In genomic region chr9:114462791-114463190, GRCh38 we compare ENCODE assay signal across 23 cellular contexts. TPM values are rescaled to one million over a fixed set of nuclear protein-coding genes. Genes with fewer than 3 reads are reported as not detected.
DNase-seq lines count a peak whose midpoint lies in the region; ATAC-seq, FAIRE-seq and TF ChIP-seq lines count a peak whose summit lies in the region.
"Had no signal": no experiment of that assay in that cellular context is flagged by ENCODE, and none has a peak within 500 bp of the region (broad histone marks: within the 10 kb centered on the region; RNA-seq: fewer than 3 reads in every experiment).

No MANE protein-coding gene starts in this region.

- in situ Hi-C loops in K562 (cut with MboI) = no loop called here

- no peaks in the 10 kb centered on the region for H3K79me2 ChIP-seq in K562 (ENCODE audit: control insufficient read depth, insufficient read depth, low read length)

- TF ChIP-seq EP300 in K562 (IDR thresholded peaks at IDR 0.05; ENCODE audit: low read length) = no peak

- no peak for FAIRE-seq in K562 (lab: Jason Lieb, UNC)
- FAIRE-seq: A204.1, GM19239, H54 had no signal

- H3K4me3 ChIP-seq in HEK293 (ENCODE audit: low read depth, low read length) = no peak overlapping the region
- no peak overlapping the region for H3K4me3 ChIP-seq in K562
- no peak overlapping the region for H3K4me3 ChIP-seq in upper lobe of right lung
- H3K4me3 ChIP-seq: MG63, SJSA1 had no signal

- H3K27me3 ChIP-seq in K562 (ENCODE audit: control insufficient read depth in 2 of 2, insufficient read depth in 2 of 2, low read length in 2 of 2) (no peaks in the 10 kb centered on the region), upper lobe of right lung (no peaks in the 10 kb centered on the region)
- H3K27me3 ChIP-seq: MG63, SJSA1 had no signal

- H3K9me1 ChIP-seq in K562 (ENCODE audit: control insufficient read depth, insufficient read depth, low read length) = no peaks in the 10 kb centered on the region

- peaks cover 0 to 2% of the 10 kb centered on the region in 2 experiments; a peak in 1 of 3 replicates for H3K36me3 ChIP-seq in HEK293 (ENCODE audit: control insufficient read depth in 2 of 2, insufficient read depth in 1 of 2, low read length in 2 of 2)
- peaks cover 2% of the 10 kb centered on the region; the same call in 1 of the 3 replicates for H3K36me3 ChIP-seq in K562 (ENCODE audit: control insufficient read depth, insufficient read depth, low read length)
- no peaks in the 10 kb centered on the region for H3K36me3 ChIP-seq in upper lobe of right lung
- H3K36me3 ChIP-seq: BE2C, MG63, SJSA1 had no signal

- no peak overlapping the region for H3K27ac ChIP-seq in HEK293 (ENCODE audit: extremely low read depth, low read depth, low read length)
- no peak overlapping the region for H3K27ac ChIP-seq in K562 (ENCODE audit: extremely low read depth, low read depth, low read length)
- no peak overlapping the region for H3K27ac ChIP-seq in RWPE1
- no peak overlapping the region for H3K27ac ChIP-seq in upper lobe of right lung
- H3K27ac ChIP-seq: SJSA1 had no signal

- H2AFZ ChIP-seq in K562 (ENCODE audit: low read depth, low read length) = no peak overlapping the region

- 81% methylated on average over 5 of the region's 5 CpGs for WGBS in K562 (ENCODE audit: insufficient coverage, low coverage, missing lambda C conversion rate)

- ATAC-seq in K562 (no peak), HG03439 (IDR thresholded peaks at IDR 0.05; ENCODE audit: unreplicated experiment) (no peak), upper lobe of right lung (no peak)
- ATAC-seq: Right ventricle myocardium inferior had no signal

- no TSS peak for BruUV-seq in K562 (replicated peaks; lab: Mats Ljungman, UMichigan)

- POLR2A ChIA-PET in HEK293 (lab: Yijun Ruan, JAX) = no interaction called here
- POLR2A ChIA-PET in K562 (lab: Yijun Ruan, JAX) = no interaction called here
- POLR2A ChIA-PET in RWPE1 (lab: Yijun Ruan, JAX; ENCODE audit: low non-redundant PET) = no interaction called here

- H3K4me1 ChIP-seq in HEK293 (ENCODE audit: control insufficient read depth, insufficient read depth, low read length) (no peaks in the 10 kb centered on the region), K562 (replicated peaks in 1 of 2; ENCODE audit: control insufficient read depth in 2 of 2, insufficient read depth in 2 of 2, low read length in 2 of 2) (peaks cover 0 to 5% of the 10 kb centered on the region in 2 experiments; a peak in 1 of 5 replicates), upper lobe of right lung (no peaks in the 10 kb centered on the region)
- H3K4me1 ChIP-seq: BE2C, SJSA1 had no signal

- no peak for TF ChIP-seq CTCF in HEK293 (tag by site-specific recombination; IDR thresholded peaks at IDR 0.05)
- TF ChIP-seq CTCF in K562 (IDR thresholded peaks at IDR 0.05 in 2 of 3, conservative IDR thresholded peaks at IDR 0.05 in 1 of 3; ENCODE audit: insufficient read depth in 2 of 3, low read depth in 1 of 3, low read length in 3 of 3) = no peak
- TF ChIP-seq CTCF in RWPE1 (conservative IDR thresholded peaks at IDR 0.05; ENCODE audit: low read depth) = no peak
- TF ChIP-seq CTCF in upper lobe of right lung (IDR thresholded peaks at IDR 0.05) = no peak

- CTCF ChIA-PET in HEK293 (lab: Yijun Ruan, JAX) = interaction anchor here (0.6 to 1.2 kb wide), 2 partner anchors 46 to 1178 kb away, joined by 3 read pairs; no protein-coding TSS in a partner anchor
- CTCF ChIA-PET in K562 (lab: Yijun Ruan, JAX; ENCODE audit: low intra/inter-chr PET ratio) = no interaction called here
- CTCF ChIA-PET in RWPE1 (lab: Yijun Ruan, JAX) = interaction anchor here (1.6 kb wide), 1 partner anchor 57 kb away, joined by 7 read pairs; no protein-coding TSS in a partner anchor

- H3K9ac ChIP-seq in K562 (ENCODE audit: insufficient read depth in 1 of 2, low read depth in 2 of 2, low read length in 2 of 2) = no peak overlapping the region

- DNase-seq in EH (ENCODE audit: low read depth) (peak; percentile 33), K562 (ENCODE audit: extremely low read depth in 1 of 4, low spot score in 3 of 4) (no peak), islet precursor cell (peak; percentile 20), RWPE1 (ENCODE audit: low spot score) (no peak), head of caudate nucleus (no peak), upper lobe of right lung (no peak)
- DNase-seq: BE2C; CD8-positive, alpha-beta memory T cell; DMS 273 treated with DMSO at 0.1 percent for 48 hours; DMS79; KG1; MG63; NCI-H2029; NCI-H446; NCI-H524 treated with DMSO at 0.1 percent for 48 hours; NCI-H774 had no signal

- intact Hi-C loops in K562 (cut with micrococcal nuclease) (no loop called here), head of caudate nucleus (cut with DNase I) (no loop called here), upper lobe of right lung (cut with DNase I) (no loop called here)

- H4K20me1 ChIP-seq in K562 (replicated peaks; ENCODE audit: control insufficient read depth, insufficient read depth, low read length) = no peaks in the 10 kb centered on the region

- H3K9me3 ChIP-seq in HEK293 (ENCODE audit: control insufficient read depth, insufficient read depth, low read depth, low read length) = no peaks in the 10 kb centered on the region
- no peaks in the 10 kb centered on the region for H3K9me3 ChIP-seq in K562 (replicated peaks; ENCODE audit: control insufficient read depth, insufficient read depth, low read depth, low read length)
- H3K9me3 ChIP-seq in upper lobe of right lung = no peaks in the 10 kb centered on the region
- H3K9me3 ChIP-seq: BE2C, MG63, SJSA1 had no signal

- no peak overlapping the region for H3K4me2 ChIP-seq in K562 (ENCODE audit: insufficient read depth, low read length)

- no peak for TF ChIP-seq RAD21 in K562 (CRISPR knock-in tag; conservative IDR thresholded peaks at IDR 0.05 in 1 of 2, IDR thresholded peaks at IDR 0.05 in 1 of 2)

- no peak for TF ChIP-seq POLR2A in K562 (conservative IDR thresholded peaks at IDR 0.05)

TF ChIP-seq in HEK293, 187 proteins besides CTCF, POLR2A, EP300 and RAD21:
- 0 out of 2 replicates have a peak, but pooled peaks have one; percentile 23 for TF ChIP-seq ZNF664 (tag by site-specific recombination; IDR thresholded peaks at IDR 0.05)
- no peak for TF ChIP-seq ZNF677 (tag by site-specific recombination; IDR thresholded peaks at IDR 0.05)
- no peak for TF ChIP-seq ZNF561 (tag by site-specific recombination; IDR thresholded peaks at IDR 0.05; ENCODE audit: borderline replicate concordance)
- TF ChIP-seq ZNF521 (tag by site-specific recombination; IDR thresholded peaks at IDR 0.05) = no peak
- TF ChIP-seq ZNF114 (tag by site-specific recombination; IDR thresholded peaks at IDR 0.05) = no peak

TF ChIP-seq in K562, 482 proteins besides CTCF, POLR2A, EP300 and RAD21:
- TF ChIP-seq CEBPB (tag; IDR thresholded peaks at IDR 0.05) (0 out of 2 replicates have a peak, but pooled peaks have one; percentile 18), NCOA2 (IDR thresholded peaks at IDR 0.05; ENCODE audit: partially characterized antibody in 2 of 2) (no peak)

RNA-seq across cellular contexts. Expression of gene WHRN, which starts 42.5 kb away (rescaled TPM):
- 13.7 and 31.3 TPM in 2 replicates for total RNA-seq in K562 (2011; cell fraction: chromatin; rRNA removed; ENCODE audit: low replicate concordance)
- 20.9 and 25.0 TPM in 2 replicates for total RNA-seq in K562 (2011; cell fraction: nucleolus; rRNA removed)
- 17.4 and 19.4 TPM in 2 replicates for total RNA-seq in K562 (2011; cell fraction: nucleoplasm; rRNA removed)
- total RNA-seq in K562 (2014; rRNA removed) (9.0 and 10.1 TPM in 2 replicates), K562 (2014; rRNA removed; fragmentation: Illumina TruSeq; extraction: Trizol) (1.1 and 2.0 TPM in 2 replicates), K562 (2015; rRNA removed; fragmentation: Illumina TruSeq; extraction: Trizol) (3.0 and 3.5 TPM in 2 replicates), K562 (2021) (14.1 and 17.1 TPM in 2 replicates), upper lobe of right lung (3.1 TPM)
- polyA plus RNA-seq in K562 (2011; rRNA removed) (3.0 and 5.3 TPM in 2 replicates), K562 (2014; fragmentation: Illumina TruSeq; extraction: Trizol) (5.1 and 6.2 TPM in 2 replicates), K562 (2014; fragmentation: Nextera tagmentation; extraction: Ambion mirVana) (under 1 TPM; 0.31 TPM), K562 (2014; rRNA removed) (10.4 and 10.5 TPM in 2 replicates)
- polyA plus RNA-seq in K562 (2011; cell fraction: cytosol; rRNA removed) = 3.4 and 4.9 TPM in 2 replicates
- polyA plus RNA-seq in K562 (2011; cell fraction: nucleus; rRNA removed) = 39.6 and 62.6 TPM in 2 replicates
- polyA plus RNA-seq in K562 (2012) = 10.1 and 16.2 TPM in 2 replicates
- polyA minus RNA-seq in K562 (2011; rRNA and poly(A)+ RNA removed) = 0.84 and 1.2 TPM in 2 replicates
- polyA minus RNA-seq in K562 (2011; cell fraction: cytosol; rRNA and poly(A)+ RNA removed) = 3.1 and 3.9 TPM in 2 replicates
- 14.1 and 15.1 TPM in 2 replicates for polyA minus RNA-seq in K562 (2011; cell fraction: nucleus; rRNA and poly(A)+ RNA removed)

Comparison
In these comparisons a context has a peak if more than half of its experiments do, and no peak if none do; other contexts are left out.
1. DNase-seq: peak in EH (single experiment) and islet precursor cell (single experiment); none in K562 (0 of 4), RWPE1 (single experiment), head of caudate nucleus (0 of 42) and upper lobe of right lung (single experiment).